8 cellular contexts compared by ENCODE assay signal in the genomic region with DNA sequence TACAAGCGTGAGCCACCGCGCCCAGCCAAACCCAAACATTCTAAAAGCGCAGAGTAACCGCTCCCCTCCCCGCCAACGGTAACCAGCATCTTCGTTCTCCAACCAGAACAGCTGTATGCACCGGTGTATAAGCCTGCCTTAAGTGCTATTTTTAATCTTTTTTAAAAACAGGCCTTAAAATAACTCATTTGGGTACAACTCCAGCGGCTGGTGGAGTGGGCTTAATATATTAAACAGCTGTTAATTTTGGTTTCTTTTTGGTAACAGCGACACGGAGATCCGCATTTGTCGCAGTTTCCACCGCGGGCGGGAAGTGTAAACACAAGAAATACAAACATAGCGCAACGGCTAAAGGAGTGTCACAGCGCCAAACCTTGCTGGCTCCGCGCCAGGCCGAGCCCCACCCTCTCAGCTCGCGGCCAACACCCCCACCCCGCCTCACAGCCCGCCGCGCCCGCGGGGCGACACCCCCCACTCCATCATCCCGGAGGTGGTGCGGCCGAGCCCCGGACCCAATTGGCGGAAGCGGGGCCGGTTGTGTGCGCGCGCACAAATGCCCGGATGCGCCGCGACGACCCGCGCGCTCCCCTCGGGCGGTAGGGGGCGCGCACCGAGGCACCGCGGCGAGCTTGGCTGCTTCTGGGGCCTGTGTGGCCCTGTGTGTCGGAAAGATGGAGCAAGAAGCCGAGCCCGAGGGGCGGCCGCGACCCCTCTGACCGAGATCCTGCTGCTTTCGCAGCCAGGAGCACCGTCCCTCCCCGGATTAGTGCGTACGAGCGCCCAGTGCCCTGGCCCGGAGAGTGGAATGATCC. TPM values are rescaled to one million over a fixed set of nuclear protein-coding genes. Genes with fewer than 3 reads are reported as not detected.
DNase-seq lines count a peak whose midpoint lies in the region; ATAC-seq and TF ChIP-seq lines count a peak whose summit lies in the region.

A gene (plus strand): TSS at position 602 of the 812 bp plus-strand sequence. CDS start 301 bp downstream, outside the sequence.

- peak; percentile 91 for DNase-seq in Ammon's horn (ENCODE audit: low spot score)
- DNase-seq in NCI-H345 (lab: John Stamatoyannopoulos, UW): peak; percentile 98
- DNase-seq in activated B cell treated with CpG ODN at 0.5 μM for 24 hours: peak; percentile 94
- peak; percentile 92 to 95 for DNase-seq in cardiac fibroblast (ENCODE audit: low read depth in 2 of 2)
- DNase-seq in iris pigment epithelial cell (ENCODE audit: low read depth): peak; percentile 87
- DNase-seq in stimulated activated CD4-positive, alpha-beta T cell treated with anti-CD3 and anti-CD28 coated beads, Interleukin-12 subunit alpha, Interleukin-12 subunit beta, amount 100 ng/mL, for 4 hours: peak; percentile 90

- peak within 1 kb of the TSS; percentile 98 for H3K27ac Mint-ChIP-seq in activated B cell treated with CpG ODN at 0.5 μM for 24 hours

- H3K27me3 Mint-ChIP-seq in activated B cell treated with CpG ODN at 0.5 μM for 24 hours: no peaks in the 10 kb centered on the region

- peak within 1 kb of the TSS; percentile 92 for H3K4me3 Mint-ChIP-seq in activated B cell treated with CpG ODN at 0.5 μM for 24 hours

- POLR2A ChIA-PET in activated B cell treated with CpG ODN at 0.5 μM for 24 hours (lab: Charles Lee): interaction anchor here (0.6 to 3.1 kb wide), 17 partner anchors 10 to 1539 kb away, joined by 3 to 62 read pairs (median 6); a partner anchor contains a TSS

- ATAC-seq in GM19035 (IDR thresholded peaks at IDR 0.05; ENCODE audit: unreplicated experiment) (peak; percentile 78), HG03342 (IDR thresholded peaks at IDR 0.05; ENCODE audit: unreplicated experiment) (peak; percentile 69), activated B cell treated with CpG ODN at 0.5 μM for 24 hours (ENCODE audit: low read depth) (peak; percentile 87)

- H3K4me3 ChIP-seq in cardiac fibroblast (replicated peaks in 1 of 2; ENCODE audit: low read depth in 2 of 2, low read length in 2 of 2): peak within 1 kb of the TSS; percentile 84 to 99

- peaks cover 18% of the 10 kb centered on the region for H3K4me1 Mint-ChIP-seq in activated B cell treated with CpG ODN at 0.5 μM for 24 hours

- CTCF ChIA-PET in activated B cell treated with CpG ODN at 0.5 μM for 24 hours (lab: Charles Lee): interaction anchor here (0.7 to 1.5 kb wide), 7 partner anchors 11 to 448 kb away, joined by 3 to 4 read pairs (median 3); a partner anchor contains a TSS

- peaks cover 41% of the 10 kb centered on the region for H3K36me3 Mint-ChIP-seq in activated B cell treated with CpG ODN at 0.5 μM for 24 hours (ENCODE audit: low read depth)

- intact Hi-C loops in activated B cell treated with CpG ODN at 0.5 μM for 24 hours (cut with micrococcal nuclease): loop anchor here (1.0 to 10.0 kb wide), 14 partner anchors 23 to 1538 kb away; a partner anchor contains a TSS

- TF ChIP-seq CTCF in activated B cell treated with CpG ODN at 0.5 μM for 24 hours (IDR thresholded peaks at IDR 0.05): no peak
- TF ChIP-seq CTCF in cardiac fibroblast (IDR thresholded peaks at IDR 0.05; ENCODE audit: low read depth, low read length): peak; percentile 33

- H3K9me3 Mint-ChIP-seq in activated B cell treated with CpG ODN at 0.5 μM for 24 hours: no peaks in the 10 kb centered on the region

RNA-seq across cellular contexts. Expression of the gene that starts here (rescaled TPM):
- total RNA-seq in activated B cell treated with CpG ODN at 0.5 μM for 24 hours: 69.8 and 90.8 TPM in 2 replicates

Comparison
In these comparisons a context has a peak if more than half of its experiments do, and no peak if none do; other contexts are left out.
1. Peak in every context shown above with its lines: DNase-seq, ATAC-seq and H3K4me3 ChIP-seq.